1 cellular context compared by ENCODE assay signal in the genomic region with DNA sequence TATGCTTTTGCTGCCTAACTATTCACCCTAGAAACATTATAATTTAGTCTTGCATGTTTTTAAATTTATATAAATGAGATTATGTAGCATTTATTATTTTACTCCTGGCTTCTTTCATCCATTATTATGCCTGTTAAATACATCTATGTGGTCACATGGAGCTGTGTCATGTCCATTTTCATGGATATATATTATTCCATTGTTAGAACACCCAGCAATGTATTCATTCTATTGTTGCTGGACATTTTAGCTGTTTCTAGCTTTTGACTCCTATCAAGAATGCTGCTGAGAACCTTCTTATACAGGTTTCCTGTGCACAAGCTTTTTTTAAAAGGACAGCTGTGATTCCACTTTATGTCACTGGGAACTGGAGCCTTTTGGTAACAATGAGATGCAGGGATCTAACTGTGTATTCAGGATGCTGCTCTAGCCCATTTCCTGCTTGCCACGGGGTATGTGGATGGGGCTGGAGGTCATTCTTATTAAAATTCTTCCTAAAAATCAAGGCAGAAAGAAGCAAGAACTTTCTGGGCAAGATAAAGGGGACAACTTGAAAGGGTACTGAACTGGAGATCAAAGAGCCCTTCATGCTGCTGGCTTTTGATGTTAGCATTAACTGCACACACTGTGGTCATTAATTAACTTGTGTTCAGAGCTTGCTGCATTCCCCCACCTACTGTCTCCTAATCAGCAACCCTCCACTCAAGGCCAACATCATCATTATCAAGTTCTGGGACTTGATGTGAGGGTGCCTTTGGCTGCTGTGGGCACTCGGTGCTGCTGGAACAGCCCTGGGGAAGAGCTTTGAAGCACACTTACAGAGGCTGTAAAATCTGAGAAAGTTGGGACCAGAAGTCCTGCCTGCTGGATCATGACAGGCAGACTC.
TF ChIP-seq lines count a peak whose summit lies in the region.

No MANE protein-coding gene starts in this region.

TF ChIP-seq in HepG2, 621 proteins besides CTCF, POLR2A, EP300 and RAD21 (continued from another document and continues in another):
- peak; percentile 89; the same call in 1 of the 2 replicates for TF ChIP-seq ZNF264 (CRISPR knock-in tag; IDR thresholded peaks at IDR 0.05)
- TF ChIP-seq ZNF614 (CRISPR knock-in tag; IDR thresholded peaks at IDR 0.05; ENCODE audit: borderline replicate concordance) = peak; percentile 94; the same call in 1 of the 2 replicates
- TF ChIP-seq, protein P1, sequence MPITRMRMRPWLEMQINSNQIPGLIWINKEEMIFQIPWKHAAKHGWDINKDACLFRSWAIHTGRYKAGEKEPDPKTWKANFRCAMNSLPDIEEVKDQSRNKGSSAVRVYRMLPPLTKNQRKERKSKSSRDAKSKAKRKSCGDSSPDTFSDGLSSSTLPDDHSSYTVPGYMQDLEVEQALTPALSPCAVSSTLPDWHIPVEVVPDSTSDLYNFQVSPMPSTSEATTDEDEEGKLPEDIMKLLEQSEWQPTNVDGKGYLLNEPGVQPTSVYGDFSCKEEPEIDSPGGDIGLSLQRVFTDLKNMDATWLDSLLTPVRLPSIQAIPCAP (CRISPR knock-in tag; IDR thresholded peaks at IDR 0.05; ENCODE audit: low read depth) = no peak
- TF ChIP-seq MEIS1 (CRISPR knock-in tag; IDR thresholded peaks at IDR 0.05; ENCODE audit: borderline replicate concordance) = peak; percentile 61; the same call in 1 of the 2 replicates
- TF ChIP-seq AGO1 (IDR thresholded peaks at IDR 0.05; ENCODE audit: low read depth, low read length, poor library complexity, severe bottlenecking) = no peak
- TF ChIP-seq NR2F2 (IDR thresholded peaks at IDR 0.05; ENCODE audit: borderline replicate concordance, low read depth) = peak; percentile 94
- no peak for TF ChIP-seq SRSF9 (IDR thresholded peaks at IDR 0.05; ENCODE audit: borderline replicate concordance, insufficient read depth, low read depth, low read length, poor library complexity, severe bottlenecking)
- peak; percentile 49; the same call in 1 of the 2 replicates for TF ChIP-seq FOXC1 (CRISPR knock-in tag; IDR thresholded peaks at IDR 0.05; ENCODE audit: borderline replicate concordance)
- TF ChIP-seq, protein P2, sequence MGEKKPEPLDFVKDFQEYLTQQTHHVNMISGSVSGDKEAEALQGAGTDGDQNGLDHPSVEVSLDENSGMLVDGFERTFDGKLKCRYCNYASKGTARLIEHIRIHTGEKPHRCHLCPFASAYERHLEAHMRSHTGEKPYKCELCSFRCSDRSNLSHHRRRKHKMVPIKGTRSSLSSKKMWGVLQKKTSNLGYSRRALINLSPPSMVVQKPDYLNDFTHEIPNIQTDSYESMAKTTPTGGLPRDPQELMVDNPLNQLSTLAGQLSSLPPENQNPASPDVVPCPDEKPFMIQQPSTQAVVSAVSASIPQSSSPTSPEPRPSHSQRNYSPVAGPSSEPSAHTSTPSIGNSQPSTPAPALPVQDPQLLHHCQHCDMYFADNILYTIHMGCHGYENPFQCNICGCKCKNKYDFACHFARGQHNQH (CRISPR knock-in tag; IDR thresholded peaks at IDR 0.05) = peak; percentile 92
- TF ChIP-seq NCOA2 (CRISPR knock-in tag; IDR thresholded peaks at IDR 0.05) = peak; percentile 99
- TF ChIP-seq, protein P3, sequence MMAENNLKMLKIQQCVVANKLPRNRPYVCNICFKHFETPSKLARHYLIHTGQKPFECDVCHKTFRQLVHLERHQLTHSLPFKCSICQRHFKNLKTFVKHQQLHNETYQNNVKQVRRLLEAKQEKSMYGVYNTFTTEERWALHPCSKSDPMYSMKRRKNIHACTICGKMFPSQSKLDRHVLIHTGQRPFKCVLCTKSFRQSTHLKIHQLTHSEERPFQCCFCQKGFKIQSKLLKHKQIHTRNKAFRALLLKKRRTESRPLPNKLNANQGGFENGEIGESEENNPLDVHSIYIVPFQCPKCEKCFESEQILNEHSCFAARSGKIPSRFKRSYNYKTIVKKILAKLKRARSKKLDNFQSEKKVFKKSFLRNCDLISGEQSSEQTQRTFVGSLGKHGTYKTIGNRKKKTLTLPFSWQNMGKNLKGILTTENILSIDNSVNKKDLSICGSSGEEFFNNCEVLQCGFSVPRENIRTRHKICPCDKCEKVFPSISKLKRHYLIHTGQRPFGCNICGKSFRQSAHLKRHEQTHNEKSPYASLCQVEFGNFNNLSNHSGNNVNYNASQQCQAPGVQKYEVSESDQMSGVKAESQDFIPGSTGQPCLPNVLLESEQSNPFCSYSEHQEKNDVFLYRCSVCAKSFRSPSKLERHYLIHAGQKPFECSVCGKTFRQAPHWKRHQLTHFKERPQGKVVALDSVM (CRISPR knock-in tag; IDR thresholded peaks at IDR 0.05) = 0 out of 2 replicates have a peak, but pooled peaks have one; percentile 40
- TF ChIP-seq BRD4 (CRISPR knock-in tag; IDR thresholded peaks at IDR 0.05) = 0 out of 2 replicates have a peak, but pooled peaks have one; percentile 34
- TF ChIP-seq NAIF1 (CRISPR knock-in tag; IDR thresholded peaks at IDR 0.05; ENCODE audit: borderline replicate concordance) = 0 out of 2 replicates have a peak, but pooled peaks have one; percentile 26
- no peak for TF ChIP-seq SMARCE1 (IDR thresholded peaks at IDR 0.05; ENCODE audit: borderline replicate concordance)
- TF ChIP-seq RORA (CRISPR knock-in tag; IDR thresholded peaks at IDR 0.05) = no peak
- TF ChIP-seq PITX1 (CRISPR knock-in tag; IDR thresholded peaks at IDR 0.05) = peak; percentile 98
- TF ChIP-seq ZNF232 (CRISPR knock-in tag; IDR thresholded peaks at IDR 0.05; ENCODE audit: borderline replicate concordance) = peak; percentile 77; the same call in 1 of the 2 replicates
- peak; percentile 67; the same call in 1 of the 2 replicates for TF ChIP-seq ZBTB3 (CRISPR knock-in tag; IDR thresholded peaks at IDR 0.05; ENCODE audit: borderline replicate concordance, low read depth)
- 0 out of 2 replicates have a peak, but pooled peaks have one; percentile 55 for TF ChIP-seq ZNF510 (CRISPR knock-in tag; IDR thresholded peaks at IDR 0.05; ENCODE audit: low read depth)
- TF ChIP-seq ZNF557 (CRISPR knock-in tag; IDR thresholded peaks at IDR 0.05) = no peak
- no peak for TF ChIP-seq ATF7-NPFF (CRISPR knock-in tag; IDR thresholded peaks at IDR 0.05; ENCODE audit: low read depth)
- peak; percentile 97 for TF ChIP-seq PHF21A (CRISPR knock-in tag; IDR thresholded peaks at IDR 0.05)
- peak; percentile 42; the same call in 1 of the 2 replicates for TF ChIP-seq PHF8 (CRISPR knock-in tag; IDR thresholded peaks at IDR 0.05)
- TF ChIP-seq GABPA (IDR thresholded peaks at IDR 0.05; ENCODE audit: low read depth, low read length) = no peak
- peak; percentile 67 for TF ChIP-seq GABPA (CRISPR knock-in tag; IDR thresholded peaks at IDR 0.05; ENCODE audit: low read depth)
- TF ChIP-seq ZNF569 (CRISPR knock-in tag; IDR thresholded peaks at IDR 0.05; ENCODE audit: borderline replicate concordance) = no peak
- peak; percentile 29; the same call in 1 of the 2 replicates for TF ChIP-seq PRMT3 (CRISPR knock-in tag; IDR thresholded peaks at IDR 0.05; ENCODE audit: borderline replicate concordance, low read depth)
- TF ChIP-seq TAF1 (CRISPR knock-in tag; IDR thresholded peaks at IDR 0.05) = peak; percentile 68; the same call in 1 of the 2 replicates
- peak; percentile 81 for TF ChIP-seq ZNF605 (CRISPR knock-in tag; IDR thresholded peaks at IDR 0.05)
- TF ChIP-seq NR2F1 (CRISPR knock-in tag; IDR thresholded peaks at IDR 0.05) = peak; percentile 42 to 84; a peak in 3 of 4 replicates
- TF ChIP-seq, protein P4, sequence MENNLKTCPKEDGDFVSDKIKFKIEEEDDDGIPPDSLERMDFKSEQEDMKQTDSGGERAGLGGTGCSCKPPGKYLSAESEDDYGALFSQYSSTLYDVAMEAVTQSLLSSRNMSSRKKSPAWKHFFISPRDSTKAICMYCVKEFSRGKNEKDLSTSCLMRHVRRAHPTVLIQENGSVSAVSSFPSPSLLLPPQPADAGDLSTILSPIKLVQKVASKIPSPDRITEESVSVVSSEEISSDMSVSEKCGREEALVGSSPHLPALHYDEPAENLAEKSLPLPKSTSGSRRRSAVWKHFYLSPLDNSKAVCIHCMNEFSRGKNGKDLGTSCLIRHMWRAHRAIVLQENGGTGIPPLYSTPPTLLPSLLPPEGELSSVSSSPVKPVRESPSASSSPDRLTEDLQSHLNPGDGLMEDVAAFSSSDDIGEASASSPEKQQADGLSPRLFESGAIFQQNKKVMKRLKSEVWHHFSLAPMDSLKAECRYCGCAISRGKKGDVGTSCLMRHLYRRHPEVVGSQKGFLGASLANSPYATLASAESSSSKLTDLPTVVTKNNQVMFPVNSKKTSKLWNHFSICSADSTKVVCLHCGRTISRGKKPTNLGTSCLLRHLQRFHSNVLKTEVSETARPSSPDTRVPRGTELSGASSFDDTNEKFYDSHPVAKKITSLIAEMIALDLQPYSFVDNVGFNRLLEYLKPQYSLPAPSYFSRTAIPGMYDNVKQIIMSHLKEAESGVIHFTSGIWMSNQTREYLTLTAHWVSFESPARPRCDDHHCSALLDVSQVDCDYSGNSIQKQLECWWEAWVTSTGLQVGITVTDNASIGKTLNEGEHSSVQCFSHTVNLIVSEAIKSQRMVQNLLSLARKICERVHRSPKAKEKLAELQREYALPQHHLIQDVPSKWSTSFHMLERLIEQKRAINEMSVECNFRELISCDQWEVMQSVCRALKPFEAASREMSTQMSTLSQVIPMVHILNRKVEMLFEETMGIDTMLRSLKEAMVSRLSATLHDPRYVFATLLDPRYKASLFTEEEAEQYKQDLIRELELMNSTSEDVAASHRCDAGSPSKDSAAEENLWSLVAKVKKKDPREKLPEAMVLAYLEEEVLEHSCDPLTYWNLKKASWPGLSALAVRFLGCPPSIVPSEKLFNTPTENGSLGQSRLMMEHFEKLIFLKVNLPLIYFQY (CRISPR knock-in tag; IDR thresholded peaks at IDR 0.05; ENCODE audit: borderline replicate concordance) = peak; percentile 52
- peak; percentile 70 for TF ChIP-seq KAT8 (CRISPR knock-in tag; IDR thresholded peaks at IDR 0.05)
- no peak for TF ChIP-seq KDM5B (CRISPR knock-in tag; IDR thresholded peaks at IDR 0.05; ENCODE audit: borderline replicate concordance)
- peak; percentile 96 for TF ChIP-seq FOXJ3 (CRISPR knock-in tag; IDR thresholded peaks at IDR 0.05; ENCODE audit: borderline replicate concordance)
- peak; percentile 76; the same call in 1 of the 2 replicates for TF ChIP-seq FOXK1 (CRISPR knock-in tag; IDR thresholded peaks at IDR 0.05; ENCODE audit: borderline replicate concordance, low read depth)
- TF ChIP-seq ZNF607 (CRISPR knock-in tag; IDR thresholded peaks at IDR 0.05; ENCODE audit: borderline replicate concordance) = 0 out of 2 replicates have a peak, but pooled peaks have one; percentile 47
- TF ChIP-seq, protein P5, sequence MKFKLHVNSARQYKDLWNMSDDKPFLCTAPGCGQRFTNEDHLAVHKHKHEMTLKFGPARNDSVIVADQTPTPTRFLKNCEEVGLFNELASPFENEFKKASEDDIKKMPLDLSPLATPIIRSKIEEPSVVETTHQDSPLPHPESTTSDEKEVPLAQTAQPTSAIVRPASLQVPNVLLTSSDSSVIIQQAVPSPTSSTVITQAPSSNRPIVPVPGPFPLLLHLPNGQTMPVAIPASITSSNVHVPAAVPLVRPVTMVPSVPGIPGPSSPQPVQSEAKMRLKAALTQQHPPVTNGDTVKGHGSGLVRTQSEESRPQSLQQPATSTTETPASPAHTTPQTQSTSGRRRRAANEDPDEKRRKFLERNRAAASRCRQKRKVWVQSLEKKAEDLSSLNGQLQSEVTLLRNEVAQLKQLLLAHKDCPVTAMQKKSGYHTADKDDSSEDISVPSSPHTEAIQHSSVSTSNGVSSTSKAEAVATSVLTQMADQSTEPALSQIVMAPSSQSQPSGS (CRISPR knock-in tag; IDR thresholded peaks at IDR 0.05) = peak; percentile 86
- TF ChIP-seq ZNF775 (CRISPR knock-in tag; IDR thresholded peaks at IDR 0.05; ENCODE audit: borderline replicate concordance) = peak; percentile 97
- TF ChIP-seq, protein P6, sequence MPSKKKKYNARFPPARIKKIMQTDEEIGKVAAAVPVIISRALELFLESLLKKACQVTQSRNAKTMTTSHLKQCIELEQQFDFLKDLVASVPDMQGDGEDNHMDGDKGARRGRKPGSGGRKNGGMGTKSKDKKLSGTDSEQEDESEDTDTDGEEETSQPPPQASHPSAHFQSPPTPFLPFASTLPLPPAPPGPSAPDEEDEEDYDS (CRISPR knock-in tag; IDR thresholded peaks at IDR 0.05) = peak; percentile 75
- TF ChIP-seq ZNF121 (CRISPR knock-in tag; IDR thresholded peaks at IDR 0.05) = peak; percentile 17; the same call in 1 of the 2 replicates
- TF ChIP-seq, protein P7, sequence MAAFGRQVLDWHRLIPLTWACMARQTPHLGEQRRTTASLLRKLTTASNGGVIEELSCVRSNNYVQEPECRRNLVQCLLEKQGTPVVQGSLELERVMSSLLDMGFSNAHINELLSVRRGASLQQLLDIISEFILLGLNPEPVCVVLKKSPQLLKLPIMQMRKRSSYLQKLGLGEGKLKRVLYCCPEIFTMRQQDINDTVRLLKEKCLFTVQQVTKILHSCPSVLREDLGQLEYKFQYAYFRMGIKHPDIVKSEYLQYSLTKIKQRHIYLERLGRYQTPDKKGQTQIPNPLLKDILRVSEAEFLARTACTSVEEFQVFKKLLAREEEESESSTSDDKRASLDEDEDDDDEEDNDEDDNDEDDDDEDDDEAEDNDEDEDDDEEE (CRISPR knock-in tag; IDR thresholded peaks at IDR 0.05) = peak; percentile 71; the same call in 1 of the 2 replicates
- TF ChIP-seq PRPF4 (IDR thresholded peaks at IDR 0.05; ENCODE audit: low read depth, low read length, poor library complexity, severe bottlenecking) = no peak
- TF ChIP-seq, protein P8, sequence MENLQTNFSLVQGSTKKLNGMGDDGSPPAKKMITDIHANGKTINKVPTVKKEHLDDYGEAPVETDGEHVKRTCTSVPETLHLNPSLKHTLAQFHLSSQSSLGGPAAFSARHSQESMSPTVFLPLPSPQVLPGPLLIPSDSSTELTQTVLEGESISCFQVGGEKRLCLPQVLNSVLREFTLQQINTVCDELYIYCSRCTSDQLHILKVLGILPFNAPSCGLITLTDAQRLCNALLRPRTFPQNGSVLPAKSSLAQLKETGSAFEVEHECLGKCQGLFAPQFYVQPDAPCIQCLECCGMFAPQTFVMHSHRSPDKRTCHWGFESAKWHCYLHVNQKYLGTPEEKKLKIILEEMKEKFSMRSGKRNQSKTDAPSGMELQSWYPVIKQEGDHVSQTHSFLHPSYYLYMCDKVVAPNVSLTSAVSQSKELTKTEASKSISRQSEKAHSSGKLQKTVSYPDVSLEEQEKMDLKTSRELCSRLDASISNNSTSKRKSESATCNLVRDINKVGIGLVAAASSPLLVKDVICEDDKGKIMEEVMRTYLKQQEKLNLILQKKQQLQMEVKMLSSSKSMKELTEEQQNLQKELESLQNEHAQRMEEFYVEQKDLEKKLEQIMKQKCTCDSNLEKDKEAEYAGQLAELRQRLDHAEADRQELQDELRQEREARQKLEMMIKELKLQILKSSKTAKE (CRISPR knock-in tag; IDR thresholded peaks at IDR 0.05; ENCODE audit: borderline replicate concordance) = peak; percentile 66
- peak; percentile 84 for TF ChIP-seq PPARG (CRISPR knock-in tag; conservative IDR thresholded peaks at IDR 0.05)
- TF ChIP-seq NR2F6 (IDR thresholded peaks at IDR 0.05) = peak; percentile 97
- peak; percentile 93 for TF ChIP-seq NR2F6 (CRISPR knock-in tag; IDR thresholded peaks at IDR 0.05)
- no peak for TF ChIP-seq MXD4 (CRISPR knock-in tag; IDR thresholded peaks at IDR 0.05)
- peak; percentile 33; the same call in 1 of the 2 replicates for TF ChIP-seq ZKSCAN1 (IDR thresholded peaks at IDR 0.05; ENCODE audit: low read length)
- no peak for TF ChIP-seq ZBTB8A (CRISPR knock-in tag; IDR thresholded peaks at IDR 0.05; ENCODE audit: borderline replicate concordance, low read depth)
- TF ChIP-seq NPAS2 (CRISPR knock-in tag; IDR thresholded peaks at IDR 0.05; ENCODE audit: borderline replicate concordance) = no peak
- TF ChIP-seq ZNF644 (CRISPR knock-in tag; IDR thresholded peaks at IDR 0.05; ENCODE audit: low read depth) = peak; percentile 72; the same call in 1 of the 2 replicates
- no peak for TF ChIP-seq ZNF749 (CRISPR knock-in tag; IDR thresholded peaks at IDR 0.05; ENCODE audit: borderline replicate concordance)
